Comparison of ENCODE assay signal across 9 cellular contexts in the genomic region with DNA sequence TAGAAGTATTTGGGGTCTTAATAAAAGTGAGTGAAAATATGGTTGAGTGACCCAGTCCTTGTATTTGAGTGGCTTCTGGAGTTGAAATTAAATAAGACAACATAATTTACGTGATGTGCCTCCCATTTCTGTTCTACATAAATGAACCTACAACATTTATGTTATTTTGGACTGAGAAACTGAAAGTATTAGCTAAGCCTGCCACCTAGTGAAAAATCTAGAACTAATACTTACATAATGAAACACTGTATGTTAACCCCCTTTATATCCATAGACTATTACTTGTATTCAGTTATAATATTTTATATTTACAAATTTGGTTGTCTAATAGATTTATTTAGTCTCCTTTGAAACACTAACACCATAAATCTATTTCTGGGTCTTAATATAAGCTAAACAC.
A peak's percentile ranks its signal among the peaks of the same experiment; 100 is the strongest.
DNase-seq lines count a peak whose midpoint lies in the region; ATAC-seq and TF ChIP-seq lines count a peak whose summit lies in the region.
"Had no signal": no experiment of that assay in that cellular context is flagged by ENCODE, and none has a peak within 500 bp of the region (broad histone marks: within the 10 kb centered on the region; RNA-seq: fewer than 3 reads in every experiment).

No MANE protein-coding gene starts in this region.

- peak; percentile 69 for DNase-seq in DMS153 treated with DMSO at 0.1 percent for 48 hours (lab: John Stamatoyannopoulos, UW; ENCODE audit: unreplicated experiment)
- DNase-seq in OCI-M1 (lab: John Stamatoyannopoulos, UW), result peak; percentile 74
- peak; percentile 5 for DNase-seq in globus pallidus (ENCODE audit: low spot score)
- DNase-seq in stimulated activated naive CD4-positive, alpha-beta T cell treated with Interleukin-2 at 50 U/mL for 16 hours (lab: John Stamatoyannopoulos, UW), result no peak
- DNase-seq in WERI-Rb-1, result no peak
- DNase-seq in GM13976 (ENCODE audit: low spot score), result no peak
- DNase-seq in head of caudate nucleus, result no peak
- DNase-seq: nephron progenitor cell had no signal

- H3K9me3 ChIP-seq in WERI-Rb-1 (ENCODE audit: severe bottlenecking), result no peaks in the 10 kb centered on the region

- H3K27me3 ChIP-seq in WERI-Rb-1 (ENCODE audit: insufficient read depth, low read depth, severe bottlenecking), result no peaks in the 10 kb centered on the region

- in situ Hi-C loops in GM13976 (cut with MboI; ENCODE audit: low sequenced_read_pairs, unreplicated experiment), result no loop called here

- TF ChIP-seq CTCF in WERI-Rb-1 (IDR thresholded peaks at IDR 0.05; ENCODE audit: low read depth, low read length), result no peak
- TF ChIP-seq CTCF in GM13976 (IDR thresholded peaks at IDR 0.05; ENCODE audit: borderline replicate concordance, control extremely low read depth, extremely low read depth, insufficient read depth, missing control alignments), result no peak

- no peak overlapping the region for H3K27ac ChIP-seq in WERI-Rb-1

- intact Hi-C loops in head of caudate nucleus (cut with DNase I), result no loop called here

- no peak overlapping the region for H3K4me3 ChIP-seq in WERI-Rb-1 (ENCODE audit: low read depth, low read length)

- ATAC-seq in HG02885 (IDR thresholded peaks at IDR 0.05; ENCODE audit: poor library complexity, unreplicated experiment), result peak; percentile 61

- H3K36me3 ChIP-seq in WERI-Rb-1, result peaks cover 6% of the 10 kb centered on the region

Comparison
In these comparisons a context has a peak if more than half of its experiments do, and no peak if none do; other contexts are left out.
1. DNase-seq: peak in DMS153 treated with DMSO at 0.1 percent for 48 hours (single experiment), OCI-M1 (single experiment) and globus pallidus (single experiment); none in stimulated activated naive CD4-positive, alpha-beta T cell treated with Interleukin-2 at 50 U/mL for 16 hours (single experiment), WERI-Rb-1 (single experiment), GM13976 (single experiment) and head of caudate nucleus (0 of 42).